In the genomic region with DNA sequence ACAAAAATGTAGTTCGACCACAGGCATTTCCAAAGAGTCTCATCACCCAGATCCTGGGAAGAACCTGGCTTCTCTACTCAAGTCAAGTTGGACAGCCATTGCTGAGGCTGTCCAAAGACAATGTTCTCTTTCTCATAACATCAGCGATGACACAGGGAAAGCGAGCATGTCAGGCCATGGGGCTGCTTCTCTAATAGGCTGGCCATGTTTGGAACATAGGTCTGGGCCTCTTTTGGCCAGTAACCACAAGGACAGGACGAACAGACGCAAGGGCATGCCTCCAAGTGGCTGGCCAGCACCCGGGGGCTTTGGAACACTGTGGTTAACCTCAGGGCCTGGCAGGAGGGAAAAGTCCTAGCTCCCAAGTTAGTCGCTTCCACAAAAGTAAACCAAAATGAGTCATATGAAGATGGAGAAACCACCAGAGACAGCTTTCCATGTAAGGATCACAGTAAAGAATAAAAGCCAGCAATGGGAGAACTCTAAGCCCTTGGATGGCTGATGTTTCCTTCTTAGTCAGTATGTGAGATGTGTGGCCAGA, we compare ENCODE assay signal across 12 cellular contexts.
A peak's percentile ranks its signal among the peaks of the same experiment; 100 is the strongest.
DNase-seq lines count a peak whose midpoint lies in the region; ATAC-seq lines count a peak whose summit lies in the region.
"Had no signal": no experiment of that assay in that cellular context is flagged by ENCODE, and none has a peak within 500 bp of the region (broad histone marks: within the 10 kb centered on the region; RNA-seq: fewer than 3 reads in every experiment).

No MANE protein-coding gene starts in this region.

- no peak for ATAC-seq in HG03442 (IDR thresholded peaks at IDR 0.05; ENCODE audit: unreplicated experiment)
- ATAC-seq: activated naive CD8-positive, alpha-beta T cell treated with anti-CD3 and anti-CD28 coated beads, Interleukin-2, amount 50 U/mL, for 24 hours had no signal

- DNase-seq in HK-2 (ENCODE audit: unreplicated experiment), result peak; percentile 89
- DNase-seq in amniotic epithelial cell (ENCODE audit: low read depth), result peak; percentile 97
- peak; percentile 97 for DNase-seq in glomerular visceral epithelial cell (ENCODE audit: extremely low spot score)
- peak; percentile 85 for DNase-seq in stromal cell of bone marrow (ENCODE audit: low read depth)
- no peak for DNase-seq in hippocampal formation (lab: John Stamatoyannopoulos, UW)
- no peak for DNase-seq in NCI-H2196 (lab: John Stamatoyannopoulos, UW; ENCODE audit: unreplicated experiment)
- no peak for DNase-seq in RPMI8226
- DNase-seq: activated CD4-positive, alpha-beta memory T cell treated with anti-CD3 and anti-CD28 coated beads, Interleukin-2, amount 10 ng/mL, durations not matched to agents 7 days and 5 days; activated naive CD8-positive, alpha-beta T cell treated with anti-CD3 and anti-CD28 coated beads, Interleukin-2, amount 50 U/mL, for 24 hours; naive B cell; NCI-H2081 treated with DMSO at 0.1 percent for 48 hours had no signal

Comparison
In these comparisons a context has a peak if more than half of its experiments do, and no peak if none do; other contexts are left out.
1. DNase-seq: peak in HK-2 (single experiment), amniotic epithelial cell (single experiment), glomerular visceral epithelial cell (single experiment) and stromal cell of bone marrow (single experiment); none in hippocampal formation (0 of 2), NCI-H2196 (single experiment) and RPMI8226 (single experiment).